In the genomic region with DNA sequence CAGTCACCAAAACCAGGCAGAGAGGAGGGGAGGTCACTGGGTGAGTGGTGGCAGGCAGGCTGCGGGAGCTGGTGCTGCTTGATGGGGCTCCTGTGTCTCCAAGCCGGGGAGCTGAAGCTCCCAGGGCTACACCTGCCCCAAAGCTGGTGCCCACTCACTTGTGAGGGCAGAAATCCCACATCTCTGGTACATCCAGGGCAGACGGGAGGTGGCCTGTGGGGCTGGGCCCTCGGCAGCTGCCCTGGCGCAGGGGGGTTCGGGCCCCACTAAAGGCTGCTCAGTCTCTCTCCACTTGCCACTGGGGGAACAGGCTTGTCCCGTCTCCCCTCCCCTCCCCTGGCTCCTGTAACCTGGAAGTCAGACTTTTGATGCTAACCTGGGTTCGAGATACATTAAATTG, we compare ENCODE assay signal across 18 cellular contexts. TPM values are rescaled to one million over a fixed set of nuclear protein-coding genes. Genes with fewer than 3 reads are reported as not detected.
DNase-seq lines count a peak whose midpoint lies in the region; ATAC-seq and TF ChIP-seq lines count a peak whose summit lies in the region.
"Had no signal": no experiment of that assay in that cellular context is flagged by ENCODE, and none has a peak within 500 bp of the region (broad histone marks: within the 10 kb centered on the region; RNA-seq: fewer than 3 reads in every experiment).

No MANE protein-coding gene starts in this region.

- TF ChIP-seq POLR2A in breast epithelium (IDR thresholded peaks at IDR 0.05): no peak

- no peak overlapping the region for H3K4ac ChIP-seq in neuronal stem cell (ENCODE audit: low read length)

- H3K23ac ChIP-seq in neuronal stem cell (ENCODE audit: low read depth, low read length, poor library complexity): no peak overlapping the region

- H3K27me3 ChIP-seq in breast epithelium: no peaks in the 10 kb centered on the region
- peaks cover 0 to 91% (median 6%) of the 10 kb centered on the region in 3 experiments for H3K27me3 ChIP-seq in neuronal stem cell (ENCODE audit: control insufficient read depth in 3 of 3, insufficient read depth in 3 of 3, low read depth in 1 of 3, low read length in 3 of 3)
- no peaks in the 10 kb centered on the region for H3K27me3 ChIP-seq in thoracic aorta (replicated peaks; ENCODE audit: insufficient read depth)

- no peak overlapping the region for H4K8ac ChIP-seq in neuronal stem cell (ENCODE audit: low read depth, low read length)

- no peak overlapping the region for H3K4me2 ChIP-seq in neuronal stem cell (ENCODE audit: insufficient read depth, low read length, poor library complexity, severe bottlenecking)

- H3K27ac ChIP-seq in RWPE1 (peak overlapping the region; percentile 100), breast epithelium (peak overlapping the region; percentile 99 to 100), neuronal stem cell (replicated peaks; ENCODE audit: low read length) (no peak overlapping the region), thoracic aorta (peak overlapping the region; percentile 96 to 98)
- H3K27ac ChIP-seq: HL-60 had no signal

- no CpG with 5 or more reads among the region's 8 CpGs for WGBS in neuronal stem cell (ENCODE audit: extremely low coverage in 2 of 2, insufficient read length in 2 of 2, insufficient replicate concordance in 1 of 2), 2 donors

- H4K91ac ChIP-seq in neuronal stem cell (ENCODE audit: low read depth, low read length, poor library complexity): no peak overlapping the region

- no peak for TF ChIP-seq CTCF in RWPE1 (conservative IDR thresholded peaks at IDR 0.05; ENCODE audit: low read depth)
- no peak for TF ChIP-seq CTCF in breast epithelium (IDR thresholded peaks at IDR 0.05)
- no peak for TF ChIP-seq CTCF in thoracic aorta (IDR thresholded peaks at IDR 0.05)

- POLR2A ChIA-PET in RWPE1 (lab: Yijun Ruan, JAX; ENCODE audit: low non-redundant PET): no interaction called here

- H3K9me3 ChIP-seq in breast epithelium (no peaks in the 10 kb centered on the region), neuronal stem cell (replicated peaks in 1 of 2; ENCODE audit: control insufficient read depth in 2 of 2, insufficient read depth in 1 of 2, low read depth in 1 of 2, low read length in 2 of 2) (no peaks in the 10 kb centered on the region), thoracic aorta (no peaks in the 10 kb centered on the region)
- H3K9me3 ChIP-seq: HAP-1 had no signal

- H3K9ac ChIP-seq in neuronal stem cell (ENCODE audit: low read depth, low read length, poor library complexity): no peak overlapping the region

- CTCF ChIA-PET in RWPE1 (lab: Yijun Ruan, JAX): interaction anchor here (1.0 kb wide), 1 partner anchor 22 kb away, joined by 4 read pairs; no protein-coding TSS in a partner anchor

- peak overlapping the region; percentile 21 for H3K14ac ChIP-seq in neuronal stem cell (ENCODE audit: low read length)

- H3K4me3 ChIP-seq in breast epithelium (peak overlapping the region in 1 of 3 donors; percentile 44), neuronal stem cell (ENCODE audit: low read length in 2 of 2) (no peak overlapping the region), thoracic aorta (no peak overlapping the region)
- H3K4me3 ChIP-seq: HAP-1 had no signal

- intact Hi-C loops in breast epithelium (cut with DNase I; ENCODE audit: low total_unique reads): no loop called here

- DNase-seq in RWPE1 (ENCODE audit: low spot score) (no peak), breast epithelium (ENCODE audit: low spot score in 2 of 2) (no peak), neuronal stem cell (ENCODE audit: low spot score) (no peak), thoracic aorta (ENCODE audit: low spot score) (no peak), NCI-H510A treated with DMSO at 0.1 percent for 48 hours (lab: John Stamatoyannopoulos, UW) (no peak)
- DNase-seq in activated T-cell treated with anti-CD3 and anti-CD28 coated beads, Interleukin-2, amount 50 U/mL, for 48 hours: no peak
- DNase-seq: activated CD4-positive, alpha-beta T cell treated with anti-CD3 and anti-CD28 coated beads, Interleukin-2, amount 50 U/mL, for 4 hours; CD4-positive, alpha-beta memory T cell; effector CD4-positive, alpha-beta T cell; foreskin fibroblast; KG1; NCI-H1417; NCI-H345 had no signal

- H3K79me1 ChIP-seq in neuronal stem cell (ENCODE audit: low read depth, low read length): peaks cover 5% of the 10 kb centered on the region

- no peak overlapping the region for H2BK15ac ChIP-seq in neuronal stem cell (ENCODE audit: low read length)

- no peak for ATAC-seq in thoracic aorta (ENCODE audit: insufficient number of reproducible peaks, low FRiP score, low read depth)
- ATAC-seq in GM18873 (IDR thresholded peaks at IDR 0.05; ENCODE audit: low FRiP score, unreplicated experiment): no peak
- ATAC-seq in GM19351 (IDR thresholded peaks at IDR 0.05; ENCODE audit: unreplicated experiment): no peak
- ATAC-seq: stimulated activated effector memory CD8-positive, alpha-beta T cell treated with anti-CD3 and anti-CD28 coated beads, Interleukin-12 subunit alpha, Interleukin-12 subunit beta, amount 100 ng/mL, for 72 hours had no signal

- H3K4me1 ChIP-seq in breast epithelium: peaks cover 53 to 84% of the 10 kb centered on the region in 2 donors
- no peaks in the 10 kb centered on the region for H3K4me1 ChIP-seq in neuronal stem cell (ENCODE audit: control insufficient read depth in 2 of 2, insufficient read depth in 1 of 2, low read depth in 1 of 2, low read length in 2 of 2)
- peaks cover 40 to 96% of the 10 kb centered on the region in 2 donors for H3K4me1 ChIP-seq in thoracic aorta (ENCODE audit: control insufficient read depth in 1 of 2, low read depth in 2 of 2)
- H3K4me1 ChIP-seq: HAP-1 had no signal

- H2BK120ac ChIP-seq in neuronal stem cell (ENCODE audit: low read depth, low read length): no peak overlapping the region

- no peak overlapping the region for H2BK5ac ChIP-seq in neuronal stem cell (ENCODE audit: low read length)

- H3K36me3 ChIP-seq in breast epithelium (no peaks in the 10 kb centered on the region), neuronal stem cell (replicated peaks in 1 of 2; ENCODE audit: control insufficient read depth in 2 of 2, insufficient read depth in 2 of 2, low read length in 2 of 2) (no peaks in the 10 kb centered on the region), thoracic aorta (peaks cover 32% of the 10 kb centered on the region)

- H2AFZ ChIP-seq in neuronal stem cell (ENCODE audit: low read length): no peak overlapping the region

- H2BK12ac ChIP-seq in neuronal stem cell (ENCODE audit: low read length): no peak overlapping the region

- no peak overlapping the region for H2AK5ac ChIP-seq in neuronal stem cell (ENCODE audit: low read depth, low read length)

- peak overlapping the region; percentile 38 for H3K18ac ChIP-seq in neuronal stem cell (ENCODE audit: low read length)

RNA-seq across cellular contexts. Expression of a gene that starts 55.6 kb away (rescaled TPM):
- total RNA-seq in breast epithelium: 10 to 100 TPM; 15.2 to 31.0 (median 22.3) TPM
- 4.4 TPM for polyA plus RNA-seq in neuronal stem cell (2013, experiment 1 of 2)
- 4.3 TPM for polyA plus RNA-seq in neuronal stem cell (2013, experiment 2 of 2)
- total RNA-seq in thoracic aorta: 10 to 100 TPM; 21.9 to 67.8 TPM
